27 cellular contexts compared by ENCODE assay signal in the genomic region with DNA sequence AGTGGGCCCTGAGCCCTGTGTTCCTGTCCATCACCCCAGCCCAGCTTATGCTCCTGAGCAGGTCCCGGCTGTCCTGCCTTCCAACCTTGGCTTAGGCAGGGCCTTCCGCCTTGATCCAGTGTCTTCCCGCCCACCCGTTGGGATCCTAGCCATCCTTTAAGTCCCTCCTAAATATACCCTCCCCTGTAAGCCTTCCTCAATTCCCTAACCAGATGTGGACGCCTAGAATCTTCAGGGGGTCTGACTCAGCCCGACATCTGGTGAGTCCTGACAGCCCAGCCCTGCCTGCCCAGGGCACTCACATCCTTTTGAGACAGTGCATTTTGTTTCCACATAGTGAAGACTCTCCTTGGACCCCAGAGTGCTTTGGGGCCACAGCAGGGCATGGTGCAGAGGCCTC. TPM values are rescaled to one million over a fixed set of nuclear protein-coding genes. Genes with fewer than 3 reads are reported as not detected.
DNase-seq lines count a peak whose midpoint lies in the region; ATAC-seq, FAIRE-seq and TF ChIP-seq lines count a peak whose summit lies in the region.
"Had no signal": no experiment of that assay in that cellular context is flagged by ENCODE, and none has a peak within 500 bp of the region (broad histone marks: within the 10 kb centered on the region; RNA-seq: fewer than 3 reads in every experiment).

No MANE protein-coding gene starts in this region.

- no peak for FAIRE-seq in astrocyte (lab: Jason Lieb, UNC)
- FAIRE-seq: G401.6, HepG2, TTC549 had no signal

- peak overlapping the region; percentile 51 for H3K9ac ChIP-seq in astrocyte (ENCODE audit: low read length)

- no peak overlapping the region for H3K4me3 Mint-ChIP-seq in astrocyte (ENCODE audit: unreplicated experiment)
- H3K4me3 Mint-ChIP-seq: activated CD4-positive, alpha-beta T cell treated with anti-CD3 and anti-CD28 coated beads, Interleukin-2, amount 10 ng/mL, durations not matched to agents 24 days and 14 days; activated naive CD4-positive, alpha-beta T cell treated with anti-CD3 and anti-CD28 coated beads, Interleukin-2, amount 50 U/mL, for 24 hours; activated T-cell treated with anti-CD3 and anti-CD28 coated beads, Interleukin-2, amount 50 U/mL, for 24 hours; naive thymus-derived CD8-positive, alpha-beta T cell had no signal

- H3K27ac ChIP-seq in astrocyte (ENCODE audit: low read depth, low read length), result peak overlapping the region; percentile 71
- no peak overlapping the region for H3K27ac ChIP-seq in caudate nucleus (ENCODE audit: low read depth, low read length)
- H3K27ac ChIP-seq: spleen, suprapubic skin had no signal

- ATAC-seq in HG02973 (IDR thresholded peaks at IDR 0.05; ENCODE audit: unreplicated experiment), result no peak
- ATAC-seq: HepG2; naive thymus-derived CD8-positive, alpha-beta T cell had no signal

- H3K4me1 ChIP-seq in astrocyte (ENCODE audit: insufficient read depth, low read length), result peaks cover 29% of the 10 kb centered on the region
- H3K4me1 ChIP-seq: BE2C had no signal

- H3K27me3 Mint-ChIP-seq in astrocyte (ENCODE audit: low read depth, unreplicated experiment), result peaks cover 23% of the 10 kb centered on the region

- TF ChIP-seq CTCF in astrocyte (IDR thresholded peaks at IDR 0.05; ENCODE audit: insufficient read depth, low read depth, low read length), result no peak

- no peaks in the 10 kb centered on the region for H4K20me1 ChIP-seq in astrocyte (ENCODE audit: insufficient read depth, low read length)

- peak overlapping the region; percentile 50 for H3K27ac Mint-ChIP-seq in astrocyte (ENCODE audit: unreplicated experiment)
- H3K27ac Mint-ChIP-seq: activated CD4-positive, alpha-beta T cell treated with anti-CD3 and anti-CD28 coated beads, Interleukin-2, amount 10 ng/mL, durations not matched to agents 24 days and 14 days; activated naive CD4-positive, alpha-beta T cell treated with anti-CD3 and anti-CD28 coated beads, Interleukin-2, amount 50 U/mL, for 24 hours; activated T-cell treated with anti-CD3 and anti-CD28 coated beads, Interleukin-2, amount 50 U/mL, for 24 hours had no signal

- H3K4me1 Mint-ChIP-seq in astrocyte (ENCODE audit: low read depth, unreplicated experiment), result peaks cover 14% of the 10 kb centered on the region

- H3K9me3 Mint-ChIP-seq in astrocyte (ENCODE audit: unreplicated experiment), result no peaks in the 10 kb centered on the region
- H3K9me3 Mint-ChIP-seq: activated CD4-positive, alpha-beta T cell treated with anti-CD3 and anti-CD28 coated beads, Interleukin-2, amount 10 ng/mL, durations not matched to agents 24 days and 14 days; activated naive CD4-positive, alpha-beta T cell treated with anti-CD3 and anti-CD28 coated beads, Interleukin-2, amount 50 U/mL, for 24 hours; activated T-cell treated with anti-CD3 and anti-CD28 coated beads, Interleukin-2, amount 50 U/mL, for 24 hours; naive thymus-derived CD8-positive, alpha-beta T cell had no signal

- peak overlapping the region; percentile 59 for H3K4me2 ChIP-seq in astrocyte (ENCODE audit: low read length)

- no peak overlapping the region for H2AFZ ChIP-seq in astrocyte (ENCODE audit: low read depth, low read length)

- DNase-seq in HCEC 1CT (peak; percentile 75), astrocyte (ENCODE audit: low read depth) (peak; percentile 32), fibroblast of the conjunctiva (ENCODE audit: low read depth) (peak; percentile 69), smooth muscle cell of the brain vasculature (ENCODE audit: low read depth, low spot score) (peak; percentile 59), caudate nucleus (lab: John Stamatoyannopoulos, UW) (no peak)
- DNase-seq in activated CD4-positive, alpha-beta T cell treated with anti-CD3 and anti-CD28 coated beads, Interleukin-2, amount 50 U/mL, for 48 hours, result no peak
- DNase-seq: activated CD4-positive, alpha-beta T cell treated with anti-CD3 and anti-CD28 coated beads, Interleukin-2, amount 10 ng/mL, durations not matched to agents 24 days and 14 days; activated T-cell treated with anti-CD3 and anti-CD28 coated beads, Interleukin-2, amount 50 U/mL, for 24 hours; BE2C; Caco-2; kidney glomerular epithelial cell; mesendoderm; MM.1S; naive thymus-derived CD8-positive, alpha-beta T cell; NCI-H1694; NCI-H446; NK-92 treated with Interleukin-12 subunit alpha and Interleukin-12 subunit beta, amount 100 ng/mL, for 24 hours; RPMI8226; spleen had no signal

- no peaks in the 10 kb centered on the region for H3K9me3 ChIP-seq in astrocyte (ENCODE audit: insufficient read depth, low read depth, low read length)
- H3K9me3 ChIP-seq: BE2C, Caco-2, esophagus muscularis mucosa, spleen, suprapubic skin had no signal

- no peaks in the 10 kb centered on the region for H3K79me2 ChIP-seq in astrocyte (ENCODE audit: insufficient read depth, low read length)

- no peak overlapping the region for H3K4me3 ChIP-seq in astrocyte (ENCODE audit: insufficient read depth, low read depth, low read length)
- H3K4me3 ChIP-seq: esophagus muscularis mucosa, spleen, suprapubic skin had no signal

- H3K36me3 Mint-ChIP-seq in astrocyte (ENCODE audit: low read depth, unreplicated experiment), result no peaks in the 10 kb centered on the region
- H3K36me3 Mint-ChIP-seq: activated naive CD4-positive, alpha-beta T cell treated with anti-CD3 and anti-CD28 coated beads, Interleukin-2, amount 50 U/mL, for 24 hours; naive thymus-derived CD8-positive, alpha-beta T cell had no signal

- H3K27me3 ChIP-seq in astrocyte (ENCODE audit: insufficient read depth, low read length), result no peaks in the 10 kb centered on the region
- H3K27me3 ChIP-seq: BE2C, esophagus muscularis mucosa, suprapubic skin had no signal

- no peaks in the 10 kb centered on the region for H3K36me3 ChIP-seq in astrocyte (ENCODE audit: insufficient read depth, low read length)
- H3K36me3 ChIP-seq: BE2C, esophagus muscularis mucosa, spleen, suprapubic skin had no signal

RNA-seq across cellular contexts. Expression of gene SLC6A7, which starts 23.7 kb away (rescaled TPM):
- total RNA-seq in astrocyte, result not detected in 2 replicates
- total RNA-seq: activated CD4-positive, alpha-beta T cell treated with anti-CD3 and anti-CD28 coated beads, Interleukin-2, amount 10 ng/mL, durations not matched to agents 24 days and 14 days; bronchial epithelial cell; Caco-2; esophagus muscularis mucosa; HepG2; naive thymus-derived CD8-positive, alpha-beta T cell; spleen; suprapubic skin had no signal

RNA-seq across cellular contexts. Expression of gene CDX1, which starts 47.0 kb away (rescaled TPM):
- total RNA-seq in astrocyte, result 0.50 TPM in 1 of 2 replicates, not detected in the other
- total RNA-seq: activated CD4-positive, alpha-beta T cell treated with anti-CD3 and anti-CD28 coated beads, Interleukin-2, amount 10 ng/mL, durations not matched to agents 24 days and 14 days; bronchial epithelial cell; HepG2; naive thymus-derived CD8-positive, alpha-beta T cell had no signal

RNA-seq across cellular contexts. Expression of gene PDGFRB, which starts 57.9 kb away (rescaled TPM):
- total RNA-seq in astrocyte, result 78.8 and 96.6 TPM in 2 replicates

Comparison
In these comparisons a context has a peak if more than half of its experiments do, and no peak if none do; other contexts are left out.
1. DNase-seq: peak in HCEC 1CT (single experiment), astrocyte (single experiment), fibroblast of the conjunctiva (single experiment) and smooth muscle cell of the brain vasculature (single experiment); none in activated CD4-positive, alpha-beta T cell treated with anti-CD3 and anti-CD28 coated beads, Interleukin-2, amount 50 U/mL, for 48 hours (0 of 2) and caudate nucleus (0 of 61).